8 cellular contexts compared by ENCODE assay signal in genomic region chr11:48109046-48109666, GRCh38.
DNase-seq lines count a peak whose midpoint lies in the region; ATAC-seq and TF ChIP-seq lines count a peak whose summit lies in the region.

No MANE protein-coding gene starts in this region.

- H3K4me3 Mint-ChIP-seq in activated CD8-positive, alpha-beta T cell treated with anti-CD3 and anti-CD28 coated beads, Interleukin-2, amount 10 ng/mL, durations not matched to agents 7 days and 5 days = peak overlapping the region; percentile 67

- H3K27ac Mint-ChIP-seq in activated CD8-positive, alpha-beta T cell treated with anti-CD3 and anti-CD28 coated beads, Interleukin-2, amount 10 ng/mL, durations not matched to agents 7 days and 5 days = peak overlapping the region; percentile 93

- CTCF ChIA-PET in activated CD8-positive, alpha-beta T cell treated with anti-CD3 and anti-CD28 coated beads, Interleukin-2, amount 10 ng/mL, durations not matched to agents 7 days and 5 days (lab: Charles Lee) = interaction anchor here (0.6 to 10.3 kb wide), 41 partner anchors 10 to 255 kb away, joined by 3 to 261 read pairs (median 6); partner anchors contain the start of gene PTPRJ

- ATAC-seq in activated CD8-positive, alpha-beta T cell treated with anti-CD3 and anti-CD28 coated beads, Interleukin-2, amount 10 ng/mL, durations not matched to agents 7 days and 5 days = peak; percentile 35

- peaks cover 23% of the 10 kb centered on the region for H3K36me3 Mint-ChIP-seq in activated CD8-positive, alpha-beta T cell treated with anti-CD3 and anti-CD28 coated beads, Interleukin-2, amount 10 ng/mL, durations not matched to agents 7 days and 5 days (ENCODE audit: low read depth)

- TF ChIP-seq CTCF in GM13976 (IDR thresholded peaks at IDR 0.05; ENCODE audit: borderline replicate concordance, control extremely low read depth, extremely low read depth, insufficient read depth, missing control alignments) = peak; percentile 14

- H3K4me1 Mint-ChIP-seq in activated CD8-positive, alpha-beta T cell treated with anti-CD3 and anti-CD28 coated beads, Interleukin-2, amount 10 ng/mL, durations not matched to agents 7 days and 5 days (ENCODE audit: low read depth) = peaks cover 56% of the 10 kb centered on the region

- no peaks in the 10 kb centered on the region for H3K9me3 Mint-ChIP-seq in activated CD8-positive, alpha-beta T cell treated with anti-CD3 and anti-CD28 coated beads, Interleukin-2, amount 10 ng/mL, durations not matched to agents 7 days and 5 days (ENCODE audit: insufficient read depth)

- H3K27me3 Mint-ChIP-seq in activated CD8-positive, alpha-beta T cell treated with anti-CD3 and anti-CD28 coated beads, Interleukin-2, amount 10 ng/mL, durations not matched to agents 7 days and 5 days (ENCODE audit: low read depth) = no peaks in the 10 kb centered on the region

- POLR2A ChIA-PET in activated CD8-positive, alpha-beta T cell treated with anti-CD3 and anti-CD28 coated beads, Interleukin-2, amount 10 ng/mL, durations not matched to agents 7 days and 5 days (lab: Charles Lee) = interaction anchor here (0.6 to 1.0 kb wide), 2 partner anchors 53 to 174 kb away, joined by 3 to 6 read pairs; no protein-coding TSS in a partner anchor

- DNase-seq in AML-193 (lab: John Stamatoyannopoulos, UW) (peak; percentile 67 to 72), GM13976 (ENCODE audit: low spot score) (peak; percentile 38), NCI-H2196 (lab: John Stamatoyannopoulos, UW; ENCODE audit: unreplicated experiment) (peak; percentile 67), globus pallidus (ENCODE audit: low spot score) (peak; percentile 68), renal cortical epithelial cell (ENCODE audit: low read depth) (peak; percentile 84), activated gamma-delta T cell (lab: John Stamatoyannopoulos, UW) (no peak)
- DNase-seq in activated CD8-positive, alpha-beta T cell treated with anti-CD3 and anti-CD28 coated beads, Interleukin-2, amount 10 ng/mL, durations not matched to agents 7 days and 5 days = no peak
- DNase-seq in activated CD8-positive, alpha-beta memory T cell treated with anti-CD3 and anti-CD28 coated beads, Interleukin-2, amount 50 U/mL, for 4 hours = no peak

- in situ Hi-C loops in GM13976 (cut with MboI; ENCODE audit: low sequenced_read_pairs, unreplicated experiment) = no loop called here

Comparison
In these comparisons a context has a peak if more than half of its experiments do, and no peak if none do; other contexts are left out.
1. DNase-seq: peak in AML-193 (2 of 2), GM13976 (single experiment), NCI-H2196 (single experiment), globus pallidus (single experiment) and renal cortical epithelial cell (single experiment); none in activated CD8-positive, alpha-beta T cell treated with anti-CD3 and anti-CD28 coated beads, Interleukin-2, amount 10 ng/mL, durations not matched to agents 7 days and 5 days (single experiment), activated gamma-delta T cell (single experiment) and activated CD8-positive, alpha-beta memory T cell treated with anti-CD3 and anti-CD28 coated beads, Interleukin-2, amount 50 U/mL, for 4 hours (single experiment).